In genomic region chr6:27188206-27188884, GRCh38 we compare ENCODE assay signal across 1 cellular context.
TF ChIP-seq lines count a peak whose summit lies in the region.

No MANE protein-coding gene starts in this region.

TF ChIP-seq in K562, 482 proteins besides CTCF, POLR2A, EP300 and RAD21 (continued from another document and continues in another):
- TF ChIP-seq ZNF592 (IDR thresholded peaks at IDR 0.05) (no peak; the same call in 1 of the 2 replicates), HNRNPK (IDR thresholded peaks at IDR 0.05; ENCODE audit: low read depth, low read length, poor library complexity, severe bottlenecking) (no peak), RNF219 (CRISPR knock-in tag; IDR thresholded peaks at IDR 0.05) (no peak), ZNF280B (CRISPR knock-in tag; IDR thresholded peaks at IDR 0.05) (no peak), MCM7 (IDR thresholded peaks at IDR 0.05) (no peak), CHD2 (IDR thresholded peaks at IDR 0.05; ENCODE audit: low read depth, low read length) (no peak), ZNF324 (CRISPR knock-in tag; IDR thresholded peaks at IDR 0.05) (no peak), CEBPZ (IDR thresholded peaks at IDR 0.05; ENCODE audit: borderline replicate concordance, low read depth, low read length) (no peak), MYC (IDR thresholded peaks at IDR 0.05; ENCODE audit: low read depth, low read length) (peak; percentile 64), MYC (CRISPR knock-in tag; IDR thresholded peaks at IDR 0.05; ENCODE audit: borderline replicate concordance, low read depth) (no peak), CBX2 (IDR thresholded peaks at IDR 0.05; ENCODE audit: insufficient read depth, low read length, poor library complexity, severe bottlenecking) (no peak), ZNF57 (CRISPR knock-in tag; IDR thresholded peaks at IDR 0.05) (no peak), DNMT1 (IDR thresholded peaks at IDR 0.05) (no peak), NFIX (CRISPR knock-in tag; IDR thresholded peaks at IDR 0.05; ENCODE audit: low read depth) (no peak), CBX5 (IDR thresholded peaks at IDR 0.05; ENCODE audit: borderline replicate concordance, low read depth) (no peak), ETS1 (conservative IDR thresholded peaks at IDR 0.05; ENCODE audit: control insufficient read depth, low read depth, low read length) (0 out of 2 replicates have a peak, but pooled peaks have one; percentile 37), PRPF4 (IDR thresholded peaks at IDR 0.05; ENCODE audit: insufficient read depth, low read depth, low read length, poor library complexity, severe bottlenecking) (no peak), ZNF512 (tag; IDR thresholded peaks at IDR 0.05) (no peak), ZNF217 (CRISPR knock-in tag; IDR thresholded peaks at IDR 0.05) (no peak), IRF9 (tag; IDR thresholded peaks at IDR 0.05) (no peak), NFATC3 (IDR thresholded peaks at IDR 0.05) (0 out of 2 replicates have a peak, but pooled peaks have one; percentile 14), NCOA6 (IDR thresholded peaks at IDR 0.05) (no peak), ZNF232 (CRISPR knock-in tag; IDR thresholded peaks at IDR 0.05) (no peak), E4F1 (CRISPR knock-in tag; IDR thresholded peaks at IDR 0.05; ENCODE audit: borderline replicate concordance) (no peak), ZNF263 (CRISPR knock-in tag; IDR thresholded peaks at IDR 0.05; ENCODE audit: borderline replicate concordance) (no peak), SNIP1 (IDR thresholded peaks at IDR 0.05; ENCODE audit: low read depth) (no peak), RB1 (IDR thresholded peaks at IDR 0.05; ENCODE audit: low read depth) (no peak; the same call in 1 of the 2 replicates), RBM17 (IDR thresholded peaks at IDR 0.05; ENCODE audit: borderline replicate concordance, low read depth, low read length) (no peak), U2AF2 (optimal IDR thresholded peaks at IDR 0.05; ENCODE audit: low read depth, low read length) (no peak), ZEB2 (IDR thresholded peaks at IDR 0.05) (peak; percentile 10; the same call in 1 of the 2 replicates), COPS2 (conservative IDR thresholded peaks at IDR 0.05) (no peak), NFIC (IDR thresholded peaks at IDR 0.05) (no peak), XRCC5 (IDR thresholded peaks at IDR 0.05; ENCODE audit: low read depth, low read length) (no peak), ZNF398 (CRISPR knock-in tag; IDR thresholded peaks at IDR 0.05) (no peak), PCBP2 (IDR thresholded peaks at IDR 0.05; ENCODE audit: low read depth, low read length, poor library complexity, severe bottlenecking) (no peak), DACH1 (IDR thresholded peaks at IDR 0.05; ENCODE audit: partially characterized antibody) (no peak), ZNF23 (CRISPR knock-in tag; IDR thresholded peaks at IDR 0.05) (no peak), CCAR2 (IDR thresholded peaks at IDR 0.05; ENCODE audit: low read depth, low read length) (no peak), FOXK2 (conservative IDR thresholded peaks at IDR 0.05 in 1 of 2, IDR thresholded peaks at IDR 0.05 in 1 of 2; ENCODE audit: low read depth in 2 of 2) (peak in 1 of 2 experiments; percentile 20; a peak in 1 of 4 replicates), ZNF445 (CRISPR knock-in tag; IDR thresholded peaks at IDR 0.05; ENCODE audit: low read depth) (no peak), RFX5 (IDR thresholded peaks at IDR 0.05; ENCODE audit: low read depth, low read length) (no peak), ZNF212 (CRISPR knock-in tag; IDR thresholded peaks at IDR 0.05) (no peak), KLF16 (IDR thresholded peaks at IDR 0.05) (no peak), ZBTB7A (IDR thresholded peaks at IDR 0.05; ENCODE audit: borderline replicate concordance, control insufficient read depth, low read depth, low read length) (no peak), POLR3G (IDR thresholded peaks at IDR 0.05; ENCODE audit: extremely low read depth, insufficient read length, insufficient replicate concordance) (no peak), HCFC1 (IDR thresholded peaks at IDR 0.05; ENCODE audit: low read depth, low read length) (no peak; the same call in 1 of the 2 replicates), KLF10 (CRISPR knock-in tag; IDR thresholded peaks at IDR 0.05) (no peak)
